12 cellular contexts compared by ENCODE assay signal in genomic region chr9:6805532-6805931, GRCh38. TPM values are rescaled to one million over a fixed set of nuclear protein-coding genes. Genes with fewer than 3 reads are reported as not detected.
DNase-seq lines count a peak whose midpoint lies in the region; ATAC-seq, FAIRE-seq and TF ChIP-seq lines count a peak whose summit lies in the region.
"Had no signal": no experiment of that assay in that cellular context is flagged by ENCODE, and none has a peak within 500 bp of the region (broad histone marks: within the 10 kb centered on the region; RNA-seq: fewer than 3 reads in every experiment).

No MANE protein-coding gene starts in this region.

- POLR2A ChIA-PET in endothelial cell of umbilical vein (lab: Charles Lee), result no interaction called here

- H3K4me1 ChIP-seq in endothelial cell of umbilical vein (ENCODE audit: control insufficient read depth, extremely low read depth, insufficient read depth, low read length) (no peaks in the 10 kb centered on the region), left lung (no peaks in the 10 kb centered on the region)

- H3K9me3 ChIP-seq in endothelial cell of umbilical vein (replicated peaks; ENCODE audit: control insufficient read depth, insufficient read depth, low read length), result no peaks in the 10 kb centered on the region
- H3K9me3 ChIP-seq in left lung, result no peaks in the 10 kb centered on the region

- FAIRE-seq in endothelial cell of umbilical vein (lab: Jason Lieb, UNC), result peak; percentile 42
- FAIRE-seq: TTC549 had no signal

- dilution Hi-C loops in endothelial cell of umbilical vein (cut with MboI; ENCODE audit: extremely low pct_ligation_motif_present, low sequenced_read_pairs), result no loop called here

- no peaks in the 10 kb centered on the region for H3K9me1 ChIP-seq in endothelial cell of umbilical vein (replicated peaks; ENCODE audit: control insufficient read depth, extremely low read depth, insufficient read depth, low read length)

- peak; percentile 16 for ATAC-seq in left lung
- ATAC-seq in GM18511 (IDR thresholded peaks at IDR 0.05; ENCODE audit: unreplicated experiment), result no peak
- ATAC-seq in HG03039 (IDR thresholded peaks at IDR 0.05; ENCODE audit: unreplicated experiment), result no peak
- ATAC-seq in GM21515 (IDR thresholded peaks at IDR 0.05; ENCODE audit: unreplicated experiment), result no peak
- ATAC-seq: stimulated activated memory B cell treated with anti-CD40 and anti-IgM and Interleukin-4, amounts not matched to agents 10 μg/mL and 1 μg/mL and 100 μg/mL, for 72 hours had no signal

- no peak overlapping the region for H3K4me2 ChIP-seq in endothelial cell of umbilical vein (ENCODE audit: insufficient read depth, low read length)

- H4K20me1 ChIP-seq in endothelial cell of umbilical vein (replicated peaks; ENCODE audit: control insufficient read depth, extremely low read depth, insufficient read depth, low read length), result no peaks in the 10 kb centered on the region

- no TSS peak for BruUV-seq in endothelial cell of umbilical vein (replicated peaks; lab: Mats Ljungman, UMichigan)

- H3K27ac ChIP-seq in endothelial cell of umbilical vein (ENCODE audit: insufficient read depth, low read depth, low read length) (no peak overlapping the region), left lung (no peak overlapping the region)

- no peak for TF ChIP-seq POLR2A in endothelial cell of umbilical vein (IDR thresholded peaks at IDR 0.05; ENCODE audit: low read depth, low read length)

- peak; percentile 77 for DNase-seq in Ammon's horn (ENCODE audit: low spot score)
- peak; percentile 9 for DNase-seq in NCI-H2171 (lab: John Stamatoyannopoulos, UW)
- peak; percentile 35 for DNase-seq in endothelial cell of umbilical vein (ENCODE audit: low read depth, low spot score)
- no peak for DNase-seq in left lung
- no peak for DNase-seq in RPMI8226
- DNase-seq: activated T-cell treated with anti-CD3 and anti-CD28 coated beads for 4 hours, NCI-H1105 treated with DMSO at 0.1 percent for 48 hours had no signal

- H3K27me3 ChIP-seq in endothelial cell of umbilical vein (ENCODE audit: control insufficient read depth in 2 of 2, insufficient read depth in 2 of 2, low read length in 2 of 2), result no peaks in the 10 kb centered on the region
- no peaks in the 10 kb centered on the region for H3K27me3 ChIP-seq in left lung

- CTCF ChIA-PET in endothelial cell of umbilical vein (lab: Charles Lee), result interaction anchor here (1.2 to 1.3 kb wide), 2 partner anchors 10 to 22 kb away, joined by 4 to 7 read pairs; no protein-coding TSS in a partner anchor

- H3K36me3 ChIP-seq in endothelial cell of umbilical vein (ENCODE audit: control insufficient read depth in 2 of 2, extremely low read depth in 1 of 2, insufficient read depth in 2 of 2, low read length in 2 of 2) (no peaks in the 10 kb centered on the region), left lung (peaks cover 0 to 16% of the 10 kb centered on the region in 2 donors)

- intact Hi-C loops in endothelial cell of umbilical vein (cut with micrococcal nuclease), result no loop called here
- intact Hi-C loops in left lung (cut with DNase I), result no loop called here

- H2AFZ ChIP-seq in endothelial cell of umbilical vein (ENCODE audit: low read depth, low read length), result no peak overlapping the region

- TF ChIP-seq CTCF in endothelial cell of umbilical vein (IDR thresholded peaks at IDR 0.05; ENCODE audit: extremely low read depth in 1 of 2, insufficient read depth in 1 of 2, low read depth in 1 of 2, low read length in 2 of 2) (no peak), left lung (IDR thresholded peaks at IDR 0.05) (no peak)

- H3K4me3 ChIP-seq in endothelial cell of umbilical vein (replicated peaks in 1 of 3; ENCODE audit: insufficient read depth in 1 of 3, low read depth in 1 of 3, low read length in 3 of 3), result no peak overlapping the region
- no peak overlapping the region for H3K4me3 ChIP-seq in left lung

- no peaks in the 10 kb centered on the region for H3K79me2 ChIP-seq in endothelial cell of umbilical vein (ENCODE audit: control insufficient read depth, insufficient read depth, low read length)

- no peak overlapping the region for H3K9ac ChIP-seq in endothelial cell of umbilical vein (replicated peaks; ENCODE audit: extremely low read depth, insufficient read depth, low read length)

TF ChIP-seq in endothelial cell of umbilical vein, 7 proteins besides CTCF, POLR2A, EP300 and RAD21:
- TF ChIP-seq JUN (IDR thresholded peaks at IDR 0.05; ENCODE audit: borderline replicate concordance, insufficient read depth, insufficient read length, low read depth) (no peak), MYC (IDR thresholded peaks at IDR 0.05; ENCODE audit: low read depth, low read length) (no peak), FOS (IDR thresholded peaks at IDR 0.05; ENCODE audit: borderline replicate concordance, insufficient read depth, low read length) (no peak), MAX (IDR thresholded peaks at IDR 0.05; ENCODE audit: insufficient read depth, insufficient read length) (no peak), GATA2 (IDR thresholded peaks at IDR 0.05; ENCODE audit: insufficient read depth, insufficient read length, low read depth, low read length) (no peak)

RNA-seq across cellular contexts. Expression of gene KDM4C, which starts 47.8 kb away (rescaled TPM):
- total RNA-seq in endothelial cell of umbilical vein, result 15.0 and 17.5 TPM in 2 replicates
- polyA plus RNA-seq in endothelial cell of umbilical vein, result 3.7 and 5.4 TPM in 2 replicates
- polyA plus RNA-seq in endothelial cell of umbilical vein (2011; cell fraction: cytosol; rRNA removed), result 5.6 and 6.4 TPM in 2 replicates
- 29.6 and 32.1 TPM in 2 replicates for polyA plus RNA-seq in endothelial cell of umbilical vein (2011; cell fraction: nucleus; rRNA removed)
- 9.8 and 10.2 TPM in 2 replicates for polyA plus RNA-seq in endothelial cell of umbilical vein (2012)
- 43.1 and 43.5 TPM in 2 replicates for polyA minus RNA-seq in endothelial cell of umbilical vein
- 15.9 TPM for polyA minus RNA-seq in endothelial cell of umbilical vein (2011; cell fraction: cytosol; rRNA and poly(A)+ RNA removed)
- 107 and 115 TPM in 2 replicates for polyA minus RNA-seq in endothelial cell of umbilical vein (2011; cell fraction: nucleus; rRNA and poly(A)+ RNA removed)
- total RNA-seq in left lung, result 10 to 100 TPM; 25.2 to 34.8 TPM

Comparison
In these comparisons a context has a peak if more than half of its experiments do, and no peak if none do; other contexts are left out.
1. DNase-seq: peak in Ammon's horn (single experiment), NCI-H2171 (single experiment) and endothelial cell of umbilical vein (single experiment); none in left lung (0 of 2) and RPMI8226 (single experiment).